In genomic region chr1:160638540-160638857, GRCh38 we compare ENCODE assay signal across 14 cellular contexts. TPM values are rescaled to one million over a fixed set of nuclear protein-coding genes. Genes with fewer than 3 reads are reported as not detected.
DNase-seq lines count a peak whose midpoint lies in the region; ATAC-seq, FAIRE-seq and TF ChIP-seq lines count a peak whose summit lies in the region.
"Had no signal": no experiment of that assay in that cellular context is flagged by ENCODE, and none has a peak within 500 bp of the region (broad histone marks: within the 10 kb centered on the region; RNA-seq: fewer than 3 reads in every experiment).

No MANE protein-coding gene starts in this region.

- H3K9me3 ChIP-seq in OCI-LY7 (ENCODE audit: low read length) (no peaks in the 10 kb centered on the region), H1 (ENCODE audit: insufficient read depth in 2 of 2, low read depth in 1 of 2, low read length in 1 of 2) (no peaks in the 10 kb centered on the region)

- no peak overlapping the region for H3K23ac ChIP-seq in H1 (ENCODE audit: insufficient read length)

- TF ChIP-seq RAD21 in H1 (IDR thresholded peaks at IDR 0.05 in 1 of 2, conservative IDR thresholded peaks at IDR 0.05 in 1 of 2; ENCODE audit: low read depth in 2 of 2, low read length in 2 of 2): no peak

- H3K27ac ChIP-seq in OCI-LY7 (ENCODE audit: low read depth, low read length, poor library complexity, severe bottlenecking): no peak overlapping the region
- H3K27ac ChIP-seq in H1 (ENCODE audit: low read depth, low read length): no peak overlapping the region

- H3K18ac ChIP-seq in H1 (ENCODE audit: extremely low read depth, low read length): no peak overlapping the region

- no TSS peak for BruUV-seq in OCI-LY7 (replicated peaks; lab: Mats Ljungman, UMichigan)

- H3K56ac ChIP-seq in H1 (replicated peaks; ENCODE audit: insufficient read length, low read depth, low read length): no peak overlapping the region

- H2BK120ac ChIP-seq in H1 (replicated peaks; ENCODE audit: low read depth, low read length): no peak overlapping the region

- TF ChIP-seq EP300 in H1 (IDR thresholded peaks at IDR 0.05; ENCODE audit: borderline replicate concordance in 1 of 2, low read depth in 2 of 2, low read length in 2 of 2): no peak

- H3K4ac ChIP-seq in H1 (replicated peaks; ENCODE audit: insufficient read length, low read depth, low read length): no peak overlapping the region

- no peak overlapping the region for H3K9ac ChIP-seq in H1 (replicated peaks in 1 of 4; ENCODE audit: extremely low read depth in 1 of 4, low read depth in 3 of 4, low read length in 3 of 4)

- no peak for ATAC-seq in activated T-cell treated with anti-CD3 and anti-CD28 coated beads, Interleukin-2, amount 50 U/mL, for 4 hours
- no peak for ATAC-seq in stimulated activated naive CD8-positive, alpha-beta T cell treated with anti-CD3 and anti-CD28 coated beads, Interleukin-15, amount 100 ng/mL, for 72 hours
- no peak for ATAC-seq in GM21515 (IDR thresholded peaks at IDR 0.05; ENCODE audit: unreplicated experiment)
- ATAC-seq in left cardiac atrium: no peak

- TF ChIP-seq CTCF in OCI-LY7 (conservative IDR thresholded peaks at IDR 0.05; ENCODE audit: low read length) (no peak), H1 (IDR thresholded peaks at IDR 0.05; ENCODE audit: control extremely low read depth in 1 of 3, insufficient read depth in 1 of 3, low read depth in 1 of 3, low read length in 3 of 3) (no peak)

- H2BK5ac ChIP-seq in H1 (ENCODE audit: low read depth, low read length): no peak overlapping the region

- H2AFZ ChIP-seq in OCI-LY7 (ENCODE audit: low read length) (peak overlapping the region; percentile 31; the same call in 1 of the 2 replicates), H1 (ENCODE audit: low read length) (no peak overlapping the region)

- H4K5ac ChIP-seq in H1 (ENCODE audit: insufficient read length, low read depth, low read length): no peak overlapping the region

- no peaks in the 10 kb centered on the region for H3K9me2 ChIP-seq in OCI-LY7 (ENCODE audit: insufficient read depth, low read length)

- H3K36me3 Mint-ChIP-seq in activated T-cell treated with anti-CD3 and anti-CD28 coated beads, Interleukin-2, amount 50 U/mL, for 4 hours (ENCODE audit: insufficient read depth): peaks cover 83% of the 10 kb centered on the region

- no peak for FAIRE-seq in H1 (lab: Jason Lieb, UNC)
- FAIRE-seq: astrocyte, TTC549 had no signal

- no peaks in the 10 kb centered on the region for H3K27me3 Mint-ChIP-seq in activated T-cell treated with anti-CD3 and anti-CD28 coated beads, Interleukin-2, amount 50 U/mL, for 4 hours (ENCODE audit: low read depth)
- H3K27me3 Mint-ChIP-seq in stimulated activated naive CD8-positive, alpha-beta T cell treated with anti-CD3 and anti-CD28 coated beads, Interleukin-15, amount 100 ng/mL, for 72 hours: no peaks in the 10 kb centered on the region

- H4K20me1 ChIP-seq in OCI-LY7 (ENCODE audit: insufficient read depth, low read length): no peaks in the 10 kb centered on the region
- H4K20me1 ChIP-seq in H1 (replicated peaks in 1 of 2; ENCODE audit: control insufficient read depth in 1 of 2, insufficient read depth in 2 of 2, low read length in 2 of 2): no peaks in the 10 kb centered on the region

- H4K91ac ChIP-seq in H1 (replicated peaks; ENCODE audit: insufficient read length, low read length): no peak overlapping the region

- no peak overlapping the region for H4K8ac ChIP-seq in H1 (ENCODE audit: extremely low read depth, insufficient read depth, low read length)

- H3K23me2 ChIP-seq in H1 (ENCODE audit: low read depth, low read length): no peaks in the 10 kb centered on the region

- no peak overlapping the region for H2AK5ac ChIP-seq in H1 (ENCODE audit: low read depth, low read length)

- H2BK12ac ChIP-seq in H1 (ENCODE audit: low read depth, low read length): no peak overlapping the region

- H3K4me2 ChIP-seq in OCI-LY7 (ENCODE audit: low read length) (no peak overlapping the region; the same call in 1 of the 2 replicates), H1 (ENCODE audit: insufficient read depth in 1 of 2, low read depth in 2 of 2, low read length in 2 of 2) (no peak overlapping the region)

- DNase-seq in activated T-cell treated with anti-CD3 and anti-CD28 coated beads, Interleukin-2, amount 50 U/mL, for 4 hours: no peak
- no peak for DNase-seq in activated T-cell treated with anti-CD3 and anti-CD28 coated beads, Interleukin-2, amount 50 U/mL, for 48 hours
- DNase-seq in OCI-LY7 (ENCODE audit: low spot score) (no peak), H1 (ENCODE audit: low read depth in 1 of 2, low spot score in 2 of 2) (no peak), left cardiac atrium (no peak), cerebellar nuclear complex (lab: John Stamatoyannopoulos, UW) (no peak)
- no peak for DNase-seq in stimulated activated naive CD8-positive, alpha-beta T cell treated with anti-CD3 and anti-CD28 coated beads, Interleukin-15, amount 100 ng/mL, for 72 hours
- DNase-seq: ACHN, SHP77 treated with DMSO at 0.1 percent for 48 hours had no signal

- no peaks in the 10 kb centered on the region for H3K27me3 ChIP-seq in H1 (replicated peaks in 1 of 4; ENCODE audit: control insufficient read depth in 3 of 4, extremely low read depth in 1 of 4, insufficient read depth in 3 of 4, low read length in 3 of 4)

- POLR2A ChIA-PET in OCI-LY7 (lab: Charles Lee): no interaction called here
- POLR2A ChIA-PET in H1 (lab: Charles Lee; ENCODE audit: partially characterized antibody): no interaction called here

- H2BK20ac ChIP-seq in H1 (ENCODE audit: low read length): 0 out of 2 replicates have a peak overlapping the region, but pooled peaks have one; percentile 94

- no peaks in the 10 kb centered on the region for H3K79me2 ChIP-seq in OCI-LY7 (ENCODE audit: insufficient read depth, low read depth, low read length)
- H3K79me2 ChIP-seq in H1 (ENCODE audit: control insufficient read depth in 1 of 2, insufficient read depth in 2 of 2, low read length in 2 of 2): no peaks in the 10 kb centered on the region

- no peaks in the 10 kb centered on the region for H3K9me3 Mint-ChIP-seq in activated T-cell treated with anti-CD3 and anti-CD28 coated beads, Interleukin-2, amount 50 U/mL, for 4 hours
- no peaks in the 10 kb centered on the region for H3K9me3 Mint-ChIP-seq in stimulated activated naive CD8-positive, alpha-beta T cell treated with anti-CD3 and anti-CD28 coated beads, Interleukin-15, amount 100 ng/mL, for 72 hours

- H3K4me3 ChIP-seq in OCI-LY7 (ENCODE audit: low read depth, low read length, poor library complexity, severe bottlenecking): no peak overlapping the region
- H3K4me3 ChIP-seq in H1 (ENCODE audit: extremely low read depth in 1 of 4, insufficient read depth in 2 of 4, low read depth in 3 of 4, low read length in 4 of 4): no peak overlapping the region

- 94% methylated on average over 3 of the region's 3 CpGs; no CpG with 5 or more reads in 1 of the 2 experiments for WGBS in H1 (ENCODE audit: extremely low coverage in 1 of 2, insufficient coverage in 1 of 2, insufficient read length in 1 of 2, insufficient replicate concordance in 2 of 2, low coverage in 1 of 2, low lambda C conversion rate in 2 of 2, missing lambda C conversion rate in 1 of 2), 2 experiments

- peak overlapping the region; percentile 76 for H3K4me3 Mint-ChIP-seq in activated T-cell treated with anti-CD3 and anti-CD28 coated beads, Interleukin-2, amount 50 U/mL, for 4 hours
- peak overlapping the region; percentile 71 to 85 for H3K4me3 Mint-ChIP-seq in stimulated activated naive CD8-positive, alpha-beta T cell treated with anti-CD3 and anti-CD28 coated beads, Interleukin-15, amount 100 ng/mL, for 72 hours

- no peak for TF ChIP-seq POLR2A in H1 (IDR thresholded peaks at IDR 0.05; ENCODE audit: control extremely low read depth in 1 of 2, low read depth in 2 of 2, low read length in 2 of 2)

- H3K4me1 ChIP-seq in OCI-LY7 (ENCODE audit: insufficient read depth, low read length, poor library complexity, severe bottlenecking) (peaks cover 39% of the 10 kb centered on the region), H1 (replicated peaks in 1 of 4; ENCODE audit: control insufficient read depth in 3 of 4, insufficient read depth in 4 of 4, low read length in 3 of 4) (peaks cover 0 to 3% (median 0%) of the 10 kb centered on the region in 4 experiments; a peak in 1 of 7 replicates)

- CTCF ChIA-PET in OCI-LY7 (lab: Charles Lee; ENCODE audit: unreplicated experiment) (no interaction called here), H1 (lab: Charles Lee; ENCODE audit: partially characterized antibody) (interaction anchor here (1.3 kb wide), 1 partner anchor 139 kb away, joined by 3 read pairs; no protein-coding TSS in a partner anchor)

- no peak overlapping the region for H2BK15ac ChIP-seq in H1 (ENCODE audit: low read length)

- no peaks in the 10 kb centered on the region for H3K79me1 ChIP-seq in H1 (ENCODE audit: low read depth, low read length)

- intact Hi-C loops in OCI-LY7 (cut with micrococcal nuclease; ENCODE audit: unreplicated experiment) (no loop called here), left cardiac atrium (cut with DNase I) (no loop called here)

- peak overlapping the region; percentile 86 to 89 for H3K27ac Mint-ChIP-seq in stimulated activated naive CD8-positive, alpha-beta T cell treated with anti-CD3 and anti-CD28 coated beads, Interleukin-15, amount 100 ng/mL, for 72 hours

- H3K4me1 Mint-ChIP-seq in activated T-cell treated with anti-CD3 and anti-CD28 coated beads, Interleukin-2, amount 50 U/mL, for 4 hours (ENCODE audit: low read depth): peaks cover 93% of the 10 kb centered on the region
- H3K4me1 Mint-ChIP-seq in stimulated activated naive CD8-positive, alpha-beta T cell treated with anti-CD3 and anti-CD28 coated beads, Interleukin-15, amount 100 ng/mL, for 72 hours: peaks cover 91% of the 10 kb centered on the region

- H3K36me3 ChIP-seq in OCI-LY7 (ENCODE audit: insufficient read depth, low read length) (no peaks in the 10 kb centered on the region), H1 (ENCODE audit: control insufficient read depth in 2 of 4, insufficient read depth in 4 of 4, low read length in 3 of 4) (no peaks in the 10 kb centered on the region)

- H3K14ac ChIP-seq in H1 (ENCODE audit: insufficient read length): no peak overlapping the region

RNA-seq across cellular contexts. Expression of gene SLAMF1, which starts 8.3 kb away (rescaled TPM):
- 100 to 1,000 TPM in 1 of 3 donors, 10 to 100 TPM in 2; 69.2 to 138 (median 96.6) TPM for total RNA-seq in activated T-cell treated with anti-CD3 and anti-CD28 coated beads, Interleukin-2, amount 50 U/mL, for 4 hours
- total RNA-seq in OCI-LY7 (2014; rRNA removed; shearing (Covaris generic)): 0.32 and 0.36 TPM in 2 replicates
- total RNA-seq in OCI-LY7 (2022) (0.42 and 0.72 TPM in 2 replicates), left cardiac atrium (under 1 TPM; 0.91 to 0.94 TPM)
- not detected in 2 replicates for total RNA-seq in H1 (2021; fragmentation: NEBNext Ultra II Directional; extraction: Animal tissue kit (Norgen Biotek cat#: 25700))
- not detected in 2 replicates for polyA plus RNA-seq in H1 (2011; rRNA removed)
- not detected for polyA plus RNA-seq in H1 (2011; cell fraction: cytosol; rRNA removed)
- polyA plus RNA-seq in H1 (2011; cell fraction: nucleus; rRNA removed): not detected
- polyA plus RNA-seq in H1 (2012, experiment 1 of 2): not detected in 4 replicates
- not detected for polyA plus RNA-seq in H1 (2012, experiment 2 of 2)
- not detected for polyA plus RNA-seq in H1 (2013, experiment 1 of 2)
- polyA plus RNA-seq in H1 (2013, experiment 2 of 2): 0.02 TPM
- polyA minus RNA-seq in H1 (2011; rRNA and poly(A)+ RNA removed): not detected in 2 replicates
- not detected for polyA minus RNA-seq in H1 (2011; cell fraction: cytosol; rRNA and poly(A)+ RNA removed)
- polyA minus RNA-seq in H1 (2011; cell fraction: nucleus; rRNA and poly(A)+ RNA removed): not detected
- total RNA-seq: astrocyte, fibroblast of lung, M059J had no signal
- polyA plus RNA-seq: fibroblast of lung had no signal

RNA-seq across cellular contexts. Expression of gene CD84, which starts 59.2 kb away (rescaled TPM):
- total RNA-seq in activated T-cell treated with anti-CD3 and anti-CD28 coated beads, Interleukin-2, amount 50 U/mL, for 4 hours: 10 to 100 TPM in 1 of 3 donors, 1 to 10 TPM in 2; 7.0 to 14.7 (median 7.7) TPM
- 23.3 and 23.4 TPM in 2 replicates for total RNA-seq in OCI-LY7 (2014; rRNA removed; shearing (Covaris generic))
- 22.2 and 28.8 TPM in 2 replicates for total RNA-seq in OCI-LY7 (2022)
- total RNA-seq in H1 (2021; fragmentation: NEBNext Ultra II Directional; extraction: Animal tissue kit (Norgen Biotek cat#: 25700)): not detected in 2 replicates
- not detected in 2 replicates for polyA plus RNA-seq in H1 (2011; rRNA removed)
- polyA plus RNA-seq in H1 (2011; cell fraction: cytosol; rRNA removed): not detected
- not detected for polyA plus RNA-seq in H1 (2011; cell fraction: nucleus; rRNA removed)
- polyA plus RNA-seq in H1 (2012, experiment 1 of 2): not detected in 4 replicates
- polyA plus RNA-seq in H1 (2012, experiment 2 of 2): not detected
- not detected for polyA plus RNA-seq in H1 (2013, experiment 1 of 2)
- polyA plus RNA-seq in H1 (2013, experiment 2 of 2): not detected
- not detected in 2 replicates for polyA minus RNA-seq in H1 (2011; rRNA and poly(A)+ RNA removed)
- polyA minus RNA-seq in H1 (2011; cell fraction: cytosol; rRNA and poly(A)+ RNA removed): not detected
- not detected for polyA minus RNA-seq in H1 (2011; cell fraction: nucleus; rRNA and poly(A)+ RNA removed)
- 1 to 10 TPM; 4.8 to 7.7 TPM for total RNA-seq in left cardiac atrium
- total RNA-seq: astrocyte, fibroblast of lung, M059J had no signal
- polyA plus RNA-seq: fibroblast of lung had no signal

Comparison
In these comparisons a context has a peak if more than half of its experiments do, and no peak if none do; other contexts are left out.
1. RNA of gene SLAMF1, which starts 8.3 kb away (total RNA-seq): 69.2 to 138 TPM in activated T-cell treated with anti-CD3 and anti-CD28 coated beads, Interleukin-2, amount 50 U/mL, for 4 hours; 0.91 to 0.94 TPM in left cardiac atrium, 0.32 to 0.72 TPM in OCI-LY7 and not detected in H1; every median in the first group is over 10 times any median in the second.